In the genomic region with DNA sequence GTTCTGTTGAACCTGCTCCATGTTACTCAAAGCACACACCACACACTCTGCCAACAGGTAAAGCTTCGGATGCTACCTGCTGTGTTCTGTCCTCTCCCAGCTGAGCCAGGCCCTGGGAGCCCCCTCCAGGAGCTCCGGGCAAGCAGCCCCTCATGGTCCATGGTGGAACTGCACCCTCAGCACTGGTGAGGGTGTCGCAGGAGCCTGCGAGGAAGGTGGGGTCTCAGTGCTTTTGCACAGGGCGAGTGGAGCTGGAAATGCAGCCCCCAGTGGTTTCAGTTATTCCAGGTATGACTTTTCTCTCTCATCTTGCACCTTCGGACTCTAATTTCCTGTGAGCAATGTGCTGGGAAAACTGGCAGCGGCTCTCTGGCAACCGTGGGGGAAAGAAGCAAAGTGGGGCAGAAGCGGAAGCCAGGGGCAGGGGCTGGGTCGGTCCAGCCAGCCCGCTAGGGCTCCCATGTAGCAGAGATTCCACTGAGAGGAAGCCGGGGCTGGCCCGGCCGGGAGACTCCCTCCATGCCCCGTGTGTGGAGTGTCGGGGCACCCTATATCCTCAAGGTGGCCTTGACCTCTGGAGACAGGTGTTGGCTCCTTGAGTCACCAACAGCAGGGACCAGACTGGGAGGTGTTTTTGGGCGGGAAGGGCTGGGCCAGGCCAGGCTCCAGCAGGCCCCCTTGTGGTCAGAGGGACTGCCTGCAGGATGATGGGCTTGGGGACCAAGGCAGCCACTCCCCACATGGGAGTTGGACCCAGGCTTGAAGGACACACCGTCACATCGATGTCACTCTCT, we compare ENCODE assay signal across 8 cellular contexts.
DNase-seq lines count a peak whose midpoint lies in the region; ATAC-seq and TF ChIP-seq lines count a peak whose summit lies in the region.

No MANE protein-coding gene starts in this region.

- no peak overlapping the region for H3K27ac Mint-ChIP-seq in GM23338
- H3K27ac Mint-ChIP-seq in activated naive CD8-positive, alpha-beta T cell treated with anti-CD3 and anti-CD28 coated beads for 36 hours, result no peak overlapping the region
- no peak overlapping the region for H3K27ac Mint-ChIP-seq in stimulated activated naive CD8-positive, alpha-beta T cell treated with anti-CD3 and anti-CD28 coated beads, Interleukin-15, amount 100 ng/mL, for 72 hours

- H4K20me1 ChIP-seq in GM23338 (replicated peaks; ENCODE audit: insufficient read depth) (no peaks in the 10 kb centered on the region), OCI-LY1 (ENCODE audit: insufficient read depth, low read length) (no peaks in the 10 kb centered on the region)

- H3K4me1 Mint-ChIP-seq in GM23338, result no peaks in the 10 kb centered on the region; the same call in 2 of the 3 replicates
- peaks cover 6% of the 10 kb centered on the region for H3K4me1 Mint-ChIP-seq in activated naive CD8-positive, alpha-beta T cell treated with anti-CD3 and anti-CD28 coated beads for 36 hours
- peaks cover 14% of the 10 kb centered on the region for H3K4me1 Mint-ChIP-seq in stimulated activated naive CD8-positive, alpha-beta T cell treated with anti-CD3 and anti-CD28 coated beads, Interleukin-15, amount 100 ng/mL, for 72 hours

- no peaks in the 10 kb centered on the region for H3K36me3 Mint-ChIP-seq in GM23338 (ENCODE audit: low read depth)
- no peaks in the 10 kb centered on the region for H3K36me3 Mint-ChIP-seq in activated naive CD8-positive, alpha-beta T cell treated with anti-CD3 and anti-CD28 coated beads for 36 hours

- H3K4me1 ChIP-seq in GM23338 (ENCODE audit: insufficient read depth) (no peaks in the 10 kb centered on the region; the same call in 1 of the 2 replicates), OCI-LY1 (ENCODE audit: insufficient read depth, low read length, severe bottlenecking) (peaks cover 10% of the 10 kb centered on the region), sigmoid colon (peaks cover 0 to 4% (median 2%) of the 10 kb centered on the region in 4 donors)

- peak; percentile 79 for DNase-seq in GM23338 (ENCODE audit: low spot score)
- DNase-seq in activated naive CD8-positive, alpha-beta T cell treated with anti-CD3 and anti-CD28 coated beads for 36 hours, result peak; percentile 48
- DNase-seq in kidney tubule cell (ENCODE audit: low spot score), result peak; percentile 25
- DNase-seq in stimulated activated naive CD8-positive, alpha-beta T cell treated with anti-CD3 and anti-CD28 coated beads, Interleukin-15, amount 100 ng/mL, for 72 hours, result peak; percentile 37 to 52
- no peak for DNase-seq in hippocampal formation (lab: John Stamatoyannopoulos, UW)
- DNase-seq in sigmoid colon, result no peak

- peaks cover 23% of the 10 kb centered on the region for H3K27me3 Mint-ChIP-seq in GM23338 (ENCODE audit: insufficient read depth, low read depth, poor library complexity)
- no peaks in the 10 kb centered on the region for H3K27me3 Mint-ChIP-seq in activated naive CD8-positive, alpha-beta T cell treated with anti-CD3 and anti-CD28 coated beads for 36 hours
- H3K27me3 Mint-ChIP-seq in stimulated activated naive CD8-positive, alpha-beta T cell treated with anti-CD3 and anti-CD28 coated beads, Interleukin-15, amount 100 ng/mL, for 72 hours, result peaks cover 8% of the 10 kb centered on the region

- H3K27me3 ChIP-seq in GM23338 (ENCODE audit: insufficient read depth) (peaks cover 8% of the 10 kb centered on the region), OCI-LY1 (ENCODE audit: insufficient read depth, low read length) (no peaks in the 10 kb centered on the region), sigmoid colon (peaks cover 0 to 11% (median 0%) of the 10 kb centered on the region in 3 donors)

- 0 out of 2 replicates have a peak, but pooled peaks cover 3% of the 10 kb centered on the region for H3K9me3 ChIP-seq in OCI-LY1 (ENCODE audit: low read length)
- H3K9me3 ChIP-seq in sigmoid colon, result no peaks in the 10 kb centered on the region

- H3K4me2 ChIP-seq in GM23338, result no peak overlapping the region
- H3K4me2 ChIP-seq in OCI-LY1 (ENCODE audit: low read length), result peak overlapping the region; percentile 87

- H3K9me3 Mint-ChIP-seq in GM23338, result peaks cover 5% of the 10 kb centered on the region
- H3K9me3 Mint-ChIP-seq in activated naive CD8-positive, alpha-beta T cell treated with anti-CD3 and anti-CD28 coated beads for 36 hours, result peaks cover 2% of the 10 kb centered on the region
- no peaks in the 10 kb centered on the region for H3K9me3 Mint-ChIP-seq in stimulated activated naive CD8-positive, alpha-beta T cell treated with anti-CD3 and anti-CD28 coated beads, Interleukin-15, amount 100 ng/mL, for 72 hours

- H3K36me3 ChIP-seq in GM23338 (ENCODE audit: insufficient read depth) (no peaks in the 10 kb centered on the region), OCI-LY1 (ENCODE audit: insufficient read depth, low read length) (no peaks in the 10 kb centered on the region), sigmoid colon (no peaks in the 10 kb centered on the region)

- H3K4me3 ChIP-seq in GM23338, result no peak overlapping the region
- H3K4me3 ChIP-seq in OCI-LY1 (ENCODE audit: low read depth, low read length, poor library complexity, severe bottlenecking), result peak overlapping the region; percentile 54
- no peak overlapping the region for H3K4me3 ChIP-seq in sigmoid colon

- TF ChIP-seq CTCF in C4-2B (conservative IDR thresholded peaks at IDR 0.05) (peak; percentile 72), GM23338 (conservative IDR thresholded peaks at IDR 0.05; ENCODE audit: low read depth in 2 of 2) (peak; percentile 58 to 88), OCI-LY1 (IDR thresholded peaks at IDR 0.05; ENCODE audit: low read length) (peak; percentile 63), sigmoid colon (IDR thresholded peaks at IDR 0.05) (no peak)

- 27 to 53% methylated on average over 19 of the region's 19 CpGs for WGBS in sigmoid colon, 2 donors

- H3K9me2 ChIP-seq in GM23338 (ENCODE audit: insufficient read depth) (no peaks in the 10 kb centered on the region), OCI-LY1 (ENCODE audit: low read depth, low read length) (no peaks in the 10 kb centered on the region)

- H3K27ac ChIP-seq in C4-2B (no peak overlapping the region), GM23338 (ENCODE audit: low read depth) (no peak overlapping the region), OCI-LY1 (ENCODE audit: low read depth, low read length, poor library complexity, severe bottlenecking) (no peak overlapping the region), sigmoid colon (no peak overlapping the region)

- TF ChIP-seq POLR2A in sigmoid colon (IDR thresholded peaks at IDR 0.05), result no peak

- no peaks in the 10 kb centered on the region for H3F3A ChIP-seq in GM23338 (replicated peaks; ENCODE audit: low read depth)
- no peaks in the 10 kb centered on the region for H3F3A ChIP-seq in OCI-LY1 (ENCODE audit: insufficient read depth, low read length)

- intact Hi-C loops in sigmoid colon (cut with DNase I), result loop anchor here (5.0 to 10.0 kb wide), 2 partner anchors 42 to 345 kb away; no protein-coding TSS in a partner anchor

- H3K9ac ChIP-seq in OCI-LY1 (ENCODE audit: low read length), result peak overlapping the region; percentile 51

- TF ChIP-seq EP300 in sigmoid colon (IDR thresholded peaks at IDR 0.05), result no peak

- peak; percentile 89 for ATAC-seq in GM23338
- peak; percentile 72 for ATAC-seq in stimulated activated naive CD8-positive, alpha-beta T cell treated with anti-CD3 and anti-CD28 coated beads, Interleukin-15, amount 100 ng/mL, for 72 hours

- no peaks in the 10 kb centered on the region for H3K79me2 ChIP-seq in GM23338 (replicated peaks; ENCODE audit: insufficient read depth)
- H3K79me2 ChIP-seq in OCI-LY1 (ENCODE audit: insufficient read depth, low read length), result no peaks in the 10 kb centered on the region

- H3K4me3 Mint-ChIP-seq in GM23338, result no peak overlapping the region
- H3K4me3 Mint-ChIP-seq in activated naive CD8-positive, alpha-beta T cell treated with anti-CD3 and anti-CD28 coated beads for 36 hours, result peak overlapping the region; percentile 38
- H3K4me3 Mint-ChIP-seq in stimulated activated naive CD8-positive, alpha-beta T cell treated with anti-CD3 and anti-CD28 coated beads, Interleukin-15, amount 100 ng/mL, for 72 hours, result peak overlapping the region; percentile 36

- H2AFZ ChIP-seq in GM23338, result peak overlapping the region; percentile 78
- peak overlapping the region; percentile 97 for H2AFZ ChIP-seq in OCI-LY1 (ENCODE audit: low read length)

TF ChIP-seq in GM23338, 12 proteins besides CTCF, POLR2A, EP300 and RAD21 (continues in another document):
- TF ChIP-seq ZNF331 (CRISPR knock-in tag; IDR thresholded peaks at IDR 0.05; ENCODE audit: low read depth), result no peak

Comparison
In these comparisons a context has a peak if more than half of its experiments do, and no peak if none do; other contexts are left out.
1. CTCF ChIP-seq: peak in C4-2B (single experiment), GM23338 (2 of 2) and OCI-LY1 (single experiment); none in sigmoid colon (0 of 4).
2. DNase-seq: peak in GM23338 (single experiment), activated naive CD8-positive, alpha-beta T cell treated with anti-CD3 and anti-CD28 coated beads for 36 hours (single experiment), kidney tubule cell (single experiment) and stimulated activated naive CD8-positive, alpha-beta T cell treated with anti-CD3 and anti-CD28 coated beads, Interleukin-15, amount 100 ng/mL, for 72 hours (2 of 2); none in hippocampal formation (0 of 2) and sigmoid colon (single experiment).